Comparison of ENCODE assay signal across 36 cellular contexts in the genomic region with DNA sequence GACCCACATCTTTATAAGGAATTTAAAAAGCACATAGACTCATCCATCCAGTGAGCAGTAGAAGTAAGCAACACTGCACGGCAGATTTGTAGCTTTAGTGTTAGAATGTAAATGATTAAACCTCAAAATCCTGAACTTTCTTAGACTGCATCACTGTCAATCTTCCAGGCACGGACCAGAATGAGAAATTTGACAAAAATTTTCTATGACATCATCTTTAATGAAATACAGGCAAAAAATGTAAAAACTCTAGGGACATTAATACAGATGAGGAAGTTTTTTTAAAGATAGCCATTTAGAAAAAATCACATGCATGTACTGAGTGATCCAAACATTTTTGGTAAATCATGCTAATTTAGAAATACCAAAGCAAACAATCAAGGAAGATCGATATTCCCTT. TPM values are rescaled to one million over a fixed set of nuclear protein-coding genes. Genes with fewer than 3 reads are reported as not detected.
"Had no signal": no experiment of that assay in that cellular context is flagged by ENCODE, and none has a peak within 500 bp of the region (broad histone marks: within the 10 kb centered on the region; RNA-seq: fewer than 3 reads in every experiment).

No MANE protein-coding gene starts in this region.

- H3K4me3 ChIP-seq: adrenal gland, body of pancreas, breast epithelium had no signal

- DNase-seq: activated B cell treated with CpG ODN at 0.5 μM for 24 hours; activated CD4-positive, alpha-beta memory T cell treated with anti-CD3 and anti-CD28 coated beads for 36 hours; activated CD4-positive, alpha-beta T cell treated with anti-CD3 and anti-CD28 coated beads for 4 hours; activated CD4-positive, alpha-beta T cell treated with anti-CD3 and anti-CD28 coated beads, Interleukin-2, amount 10 ng/mL, durations not matched to agents 24 days and 14 days; activated CD4-positive, alpha-beta T cell treated with anti-CD3 and anti-CD28 coated beads, Interleukin-2, amount 50 U/mL, for 1 hour; activated CD4-positive, alpha-beta T cell treated with anti-CD3 and anti-CD28 coated beads, Interleukin-2, amount 50 U/mL, for 4 hours; activated CD4-positive, CD25-positive, alpha-beta regulatory T cell treated with anti-CD3 and anti-CD28 coated beads, Interleukin-2, amount 50 U/mL, for 72 hours; activated CD8-positive, alpha-beta memory T cell treated with anti-CD3 and anti-CD28 coated beads, Interleukin-2, amount 50 U/mL, for 4 hours; activated CD8-positive, alpha-beta T cell treated with anti-CD3 and anti-CD28 coated beads for 36 hours; activated effector memory CD4-positive, alpha-beta T cell treated with anti-CD3 and anti-CD28 coated beads, Interleukin-2, amount 50 U/mL, for 16 hours; activated gamma-delta T cell treated with Interleukin-2 at 50 U/mL for 16 hours; activated naive CD4-positive, alpha-beta T cell; activated naive CD4-positive, alpha-beta T cell treated with anti-CD3 and anti-CD28 coated beads for 36 hours; activated naive CD4-positive, alpha-beta T cell treated with anti-CD3 and anti-CD28 coated beads, Interleukin-2, amount 50 U/mL, for 16 hours; activated naive CD8-positive, alpha-beta T cell treated with anti-CD3 and anti-CD28 coated beads for 36 hours; activated T-cell treated with anti-CD3 and anti-CD28 coated beads for 4 hours; activated T-cell treated with anti-CD3 and anti-CD28 coated beads, Interleukin-2, amount 50 U/mL, for 1 hour; activated T-cell treated with anti-CD3 and anti-CD28 coated beads, Interleukin-2, amount 50 U/mL, for 4 hours; activated T-cell treated with anti-CD3 and anti-CD28 coated beads, Interleukin-2, amount 50 U/mL, for 72 hours; adrenal gland; amniotic stem cell; aorta; body of pancreas; brain microvascular endothelial cell; central memory CD4-positive, alpha-beta T cell; T-helper 2 cell; T-helper 9 cell had no signal

- H3K9me3 Mint-ChIP-seq: activated B cell treated with CpG ODN at 0.5 μM for 24 hours; activated CD4-positive, alpha-beta T cell treated with anti-CD3 and anti-CD28 coated beads, Interleukin-2, amount 10 ng/mL, durations not matched to agents 24 days and 14 days; activated CD8-positive, alpha-beta T cell treated with anti-CD3 and anti-CD28 coated beads for 36 hours; activated naive CD4-positive, alpha-beta T cell treated with anti-CD3 and anti-CD28 coated beads for 36 hours; activated naive CD4-positive, alpha-beta T cell treated with anti-CD3 and anti-CD28 coated beads, Interleukin-2, amount 50 U/mL, for 72 hours; activated naive CD8-positive, alpha-beta T cell treated with anti-CD3 and anti-CD28 coated beads for 36 hours; activated T-cell treated with anti-CD3 and anti-CD28 coated beads, Interleukin-2, amount 50 U/mL, for 4 hours; activated T-helper 1 cell treated with anti-CD3 and anti-CD28 coated beads, Interleukin-12 subunit alpha, Interleukin-12 subunit beta, Interleukin-2, Interleukin-4 antibody, amounts not matched to agents 30 ng/mL and 10 ng/mL and 1 ng/mL, durations not matched to agents 14 hours and 24 hours and 36 hours; activated T-helper 17 cell treated with anti-CD3 and anti-CD28 coated beads, Interleukin-2, amount 50 U/mL, for 72 hours; T-helper 1 cell treated with Interleukin-12 subunit alpha and Interleukin-12 subunit beta and Interleukin-4 antibody, amounts not matched to agents 30 μg/mL and 1 μg/mL, for 36 hours; T-helper 2 cell treated with Interferon-gamma antibody and Interleukin-4, amounts not matched to agents 5 μg/mL and 100 μg/mL, for 36 hours had no signal

- H3K36me3 Mint-ChIP-seq: activated CD4-positive, alpha-beta memory T cell treated with anti-CD3 and anti-CD28 coated beads for 36 hours; activated naive CD4-positive, alpha-beta T cell treated with anti-CD3 and anti-CD28 coated beads, Interleukin-2, amount 50 U/mL, for 72 hours; activated naive CD8-positive, alpha-beta T cell treated with anti-CD3 and anti-CD28 coated beads for 36 hours had no signal

- H3K36me3 ChIP-seq: adrenal gland, brain microvascular endothelial cell, breast epithelium had no signal

- H3K9me3 ChIP-seq: adrenal gland, body of pancreas, breast epithelium had no signal

- H3K4me1 Mint-ChIP-seq: activated B cell treated with CpG ODN at 0.5 μM for 24 hours; activated CD4-positive, alpha-beta T cell treated with anti-CD3 and anti-CD28 coated beads, Interleukin-2, amount 10 ng/mL, durations not matched to agents 24 days and 14 days; activated naive CD8-positive, alpha-beta T cell treated with anti-CD3 and anti-CD28 coated beads for 36 hours; activated T-helper 17 cell treated with anti-CD3 and anti-CD28 coated beads, Interleukin-2, amount 50 U/mL, for 72 hours had no signal

- H3K27me3 ChIP-seq: adrenal gland, body of pancreas, brain microvascular endothelial cell, breast epithelium had no signal

- ATAC-seq: activated CD8-positive, alpha-beta T cell treated with anti-CD3 and anti-CD28 coated beads for 36 hours; activated naive CD4-positive, alpha-beta T cell treated with anti-CD3 and anti-CD28 coated beads, Interleukin-2, amount 50 U/mL, for 72 hours; activated T-cell treated with anti-CD3 and anti-CD28 coated beads, Interleukin-2, amount 50 U/mL, for 4 hours; activated T-cell treated with anti-CD3 and anti-CD28 coated beads, Interleukin-2, amount 50 U/mL, for 72 hours; activated T-helper 17 cell treated with anti-CD3 and anti-CD28 coated beads, Interleukin-2, amount 50 U/mL, for 72 hours; body of pancreas had no signal

- H3K4me1 ChIP-seq: adrenal gland, body of pancreas, breast epithelium had no signal

- H3K27me3 Mint-ChIP-seq: activated B cell treated with CpG ODN at 0.5 μM for 24 hours; activated CD4-positive, alpha-beta memory T cell treated with anti-CD3 and anti-CD28 coated beads for 36 hours; activated CD4-positive, alpha-beta T cell treated with anti-CD3 and anti-CD28 coated beads, Interleukin-2, amount 10 ng/mL, durations not matched to agents 24 days and 14 days; activated CD8-positive, alpha-beta T cell treated with anti-CD3 and anti-CD28 coated beads for 36 hours; activated naive CD8-positive, alpha-beta T cell treated with anti-CD3 and anti-CD28 coated beads for 36 hours; activated T-helper 17 cell treated with anti-CD3 and anti-CD28 coated beads, Interleukin-2, amount 50 U/mL, for 72 hours had no signal

- H3K4me3 Mint-ChIP-seq: activated B cell treated with CpG ODN at 0.5 μM for 24 hours; activated CD4-positive, alpha-beta memory T cell treated with anti-CD3 and anti-CD28 coated beads for 36 hours; activated CD4-positive, alpha-beta T cell treated with anti-CD3 and anti-CD28 coated beads, Interleukin-2, amount 10 ng/mL, durations not matched to agents 24 days and 14 days; activated CD8-positive, alpha-beta T cell treated with anti-CD3 and anti-CD28 coated beads for 36 hours; activated naive CD4-positive, alpha-beta T cell treated with anti-CD3 and anti-CD28 coated beads for 36 hours; activated naive CD8-positive, alpha-beta T cell treated with anti-CD3 and anti-CD28 coated beads for 36 hours; activated T-cell treated with anti-CD3 and anti-CD28 coated beads, Interleukin-2, amount 50 U/mL, for 4 hours; activated T-cell treated with anti-CD3 and anti-CD28 coated beads, Interleukin-2, amount 50 U/mL, for 72 hours; activated T-helper 1 cell treated with anti-CD3 and anti-CD28 coated beads, Interleukin-12 subunit alpha, Interleukin-12 subunit beta, Interleukin-2, Interleukin-4 antibody, amounts not matched to agents 30 ng/mL and 10 ng/mL and 1 ng/mL, durations not matched to agents 14 hours and 24 hours and 36 hours; activated T-helper 17 cell treated with anti-CD3 and anti-CD28 coated beads, Interleukin-2, amount 50 U/mL, for 72 hours; T-helper 1 cell treated with Interleukin-12 subunit alpha and Interleukin-12 subunit beta and Interleukin-4 antibody, amounts not matched to agents 30 μg/mL and 1 μg/mL, for 36 hours; T-helper 2 cell treated with Interferon-gamma antibody and Interleukin-4, amounts not matched to agents 5 μg/mL and 100 μg/mL, for 36 hours had no signal

- FAIRE-seq: TTC549 had no signal

- H3K27ac Mint-ChIP-seq: activated B cell treated with CpG ODN at 0.5 μM for 24 hours; activated CD4-positive, alpha-beta memory T cell treated with anti-CD3 and anti-CD28 coated beads for 36 hours; activated CD4-positive, alpha-beta T cell treated with anti-CD3 and anti-CD28 coated beads, Interleukin-2, amount 10 ng/mL, durations not matched to agents 24 days and 14 days; activated CD8-positive, alpha-beta T cell treated with anti-CD3 and anti-CD28 coated beads for 36 hours; activated naive CD4-positive, alpha-beta T cell treated with anti-CD3 and anti-CD28 coated beads for 36 hours; activated naive CD4-positive, alpha-beta T cell treated with anti-CD3 and anti-CD28 coated beads, Interleukin-2, amount 50 U/mL, for 72 hours; activated naive CD8-positive, alpha-beta T cell treated with anti-CD3 and anti-CD28 coated beads for 36 hours; activated T-cell treated with anti-CD3 and anti-CD28 coated beads, Interleukin-2, amount 50 U/mL, for 72 hours; activated T-helper 1 cell treated with anti-CD3 and anti-CD28 coated beads, Interleukin-12 subunit alpha, Interleukin-12 subunit beta, Interleukin-2, Interleukin-4 antibody, amounts not matched to agents 30 ng/mL and 10 ng/mL and 1 ng/mL, durations not matched to agents 14 hours and 24 hours and 36 hours; activated T-helper 17 cell treated with anti-CD3 and anti-CD28 coated beads, Interleukin-2, amount 50 U/mL, for 72 hours; T-helper 1 cell treated with Interleukin-12 subunit alpha and Interleukin-12 subunit beta and Interleukin-4 antibody, amounts not matched to agents 30 μg/mL and 1 μg/mL, for 36 hours; T-helper 2 cell treated with Interferon-gamma antibody and Interleukin-4, amounts not matched to agents 5 μg/mL and 100 μg/mL, for 36 hours had no signal

- H3K27ac ChIP-seq: adrenal gland, body of pancreas, brain microvascular endothelial cell, breast epithelium, VCaP had no signal

RNA-seq across cellular contexts. Expression of gene NLGN4X, which starts 29.1 kb away (rescaled TPM):
- total RNA-seq: activated CD4-positive, alpha-beta memory T cell treated with anti-CD3 and anti-CD28 coated beads for 36 hours; activated CD4-positive, alpha-beta T cell treated with anti-CD3 and anti-CD28 coated beads, Interleukin-2, amount 10 ng/mL, durations not matched to agents 24 days and 14 days; activated CD8-positive, alpha-beta memory T cell treated with anti-CD3 and anti-CD28 coated beads for 36 hours; activated CD8-positive, alpha-beta T cell treated with anti-CD3 and anti-CD28 coated beads for 36 hours; activated naive CD4-positive, alpha-beta T cell treated with anti-CD3 and anti-CD28 coated beads for 36 hours; activated naive CD8-positive, alpha-beta T cell treated with anti-CD3 and anti-CD28 coated beads for 36 hours; activated T-helper 1 cell treated with anti-CD3 and anti-CD28 coated beads, Interleukin-12 subunit alpha, Interleukin-12 subunit beta, Interleukin-2, Interleukin-4 antibody, amounts not matched to agents 30 ng/mL and 10 ng/mL and 1 ng/mL, durations not matched to agents 14 hours and 24 hours and 36 hours; activated T-helper 17 cell treated with anti-CD3 and anti-CD28 coated beads, Interleukin-2, amount 50 U/mL, for 72 hours had no signal
